ENCODE assay signal across 18 cellular contexts in the genomic region with DNA sequence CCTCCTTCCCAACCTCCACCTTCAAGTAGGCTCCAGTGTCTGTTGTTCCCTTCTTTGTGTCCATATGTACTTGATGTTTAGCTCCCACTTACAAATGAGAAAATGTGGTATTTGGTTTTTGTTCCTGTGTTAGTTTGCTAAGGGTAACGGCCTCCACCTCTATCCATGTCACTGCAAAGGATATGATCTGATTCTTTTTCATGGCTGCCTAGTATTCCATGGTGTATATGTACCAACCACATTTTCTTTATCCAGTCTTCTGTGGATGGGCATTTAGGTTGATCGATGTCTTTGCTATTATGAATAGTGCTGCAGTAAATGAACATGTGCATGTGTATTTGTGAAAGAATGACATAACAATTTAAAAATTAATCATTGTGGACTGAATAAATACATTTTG. TPM values are rescaled to one million over a fixed set of nuclear protein-coding genes. Genes with fewer than 3 reads are reported as not detected.
DNase-seq lines count a peak whose midpoint lies in the region; ATAC-seq, FAIRE-seq and TF ChIP-seq lines count a peak whose summit lies in the region.
"Had no signal": no experiment of that assay in that cellular context is flagged by ENCODE, and none has a peak within 500 bp of the region (broad histone marks: within the 10 kb centered on the region; RNA-seq: fewer than 3 reads in every experiment).

No MANE protein-coding gene starts in this region.

- H3K27me3 Mint-ChIP-seq in CD4-positive, alpha-beta memory T cell = peaks cover 0 to 2% of the 10 kb centered on the region in 2 donors

- no peak overlapping the region for H2BK5ac ChIP-seq in mesenchymal stem cell (ENCODE audit: low read depth, low read length, poor library complexity, severe bottlenecking)

- no peak overlapping the region for H3K4me3 Mint-ChIP-seq in CD4-positive, alpha-beta memory T cell
- H3K4me3 Mint-ChIP-seq: CD8-positive, alpha-beta T cell had no signal

- no peak for ATAC-seq in A549
- no peak for ATAC-seq in K562
- ATAC-seq: CD8-positive, alpha-beta T cell had no signal

- POLR2A ChIA-PET in A549 (lab: Yijun Ruan, JAX) (interaction anchor here (0.6 kb wide), 1 partner anchor 108 kb away, joined by 7 read pairs; no protein-coding TSS in a partner anchor), K562 (lab: Yijun Ruan, JAX) (no interaction called here)
- POLR2A ChIA-PET in CD4-positive, alpha-beta memory T cell (lab: Charles Lee; ENCODE audit: partially characterized antibody) = no interaction called here

- H3K79me1 ChIP-seq in mesenchymal stem cell (replicated peaks; ENCODE audit: low read length, poor library complexity, severe bottlenecking) = no peaks in the 10 kb centered on the region

- no peak overlapping the region for H3K4me3 ChIP-seq in A549
- no peak overlapping the region for H3K4me3 ChIP-seq in K562
- no peak overlapping the region for H3K4me3 ChIP-seq in mesenchymal stem cell (ENCODE audit: insufficient read depth in 1 of 2, low read depth in 1 of 2, low read length in 2 of 2)
- H3K4me3 ChIP-seq in CD4-positive, alpha-beta memory T cell (ENCODE audit: low read length in 2 of 2) = no peak overlapping the region

- H2BK120ac ChIP-seq in mesenchymal stem cell (ENCODE audit: low read depth, low read length) = no peak overlapping the region

- peaks cover 48% of the 10 kb centered on the region for H3K4me1 ChIP-seq in A549
- no peaks in the 10 kb centered on the region for H3K4me1 ChIP-seq in K562 (replicated peaks in 1 of 2; ENCODE audit: control insufficient read depth in 2 of 2, insufficient read depth in 2 of 2, low read length in 2 of 2)
- no peaks in the 10 kb centered on the region for H3K4me1 ChIP-seq in mesenchymal stem cell (ENCODE audit: control insufficient read depth, insufficient read depth, low read depth, low read length)
- H3K4me1 ChIP-seq in CD4-positive, alpha-beta memory T cell (ENCODE audit: insufficient read depth, low read length) = no peaks in the 10 kb centered on the region

- no peaks in the 10 kb centered on the region; a peak in 1 of 5 replicates for H3K27me3 ChIP-seq in K562 (ENCODE audit: control insufficient read depth in 2 of 2, insufficient read depth in 2 of 2, low read length in 2 of 2)
- H3K27me3 ChIP-seq in mesenchymal stem cell (ENCODE audit: control insufficient read depth in 1 of 2, insufficient read depth in 1 of 2, low read length in 2 of 2) = no peaks in the 10 kb centered on the region
- no peaks in the 10 kb centered on the region for H3K27me3 ChIP-seq in CD4-positive, alpha-beta memory T cell (ENCODE audit: insufficient read depth, low read length)

- intact Hi-C loops in K562 (cut with micrococcal nuclease) = no loop called here
- intact Hi-C loops in CD4-positive, alpha-beta memory T cell (cut with micrococcal nuclease) = no loop called here

- H3K36me3 ChIP-seq in K562 (ENCODE audit: control insufficient read depth, insufficient read depth, low read length) = no peaks in the 10 kb centered on the region
- H3K36me3 ChIP-seq in mesenchymal stem cell (ENCODE audit: control insufficient read depth in 1 of 2, insufficient read depth in 2 of 2, low read depth in 1 of 2, low read length in 2 of 2) = no peaks in the 10 kb centered on the region
- no peaks in the 10 kb centered on the region for H3K36me3 ChIP-seq in CD4-positive, alpha-beta memory T cell (ENCODE audit: insufficient read depth, low read length)

- TF ChIP-seq POLR2A in A549 (IDR thresholded peaks at IDR 0.05; ENCODE audit: low read length) (no peak), K562 (conservative IDR thresholded peaks at IDR 0.05) (no peak)

- no peaks in the 10 kb centered on the region for H3K9me1 ChIP-seq in K562 (ENCODE audit: control insufficient read depth, insufficient read depth, low read length)

- peak overlapping the region; percentile 15 for H4K91ac ChIP-seq in mesenchymal stem cell (ENCODE audit: low read length)

- H3K4me1 Mint-ChIP-seq in CD4-positive, alpha-beta memory T cell = no peaks in the 10 kb centered on the region

- H2BK15ac ChIP-seq in mesenchymal stem cell (ENCODE audit: low read depth, poor library complexity, severe bottlenecking) = no peak overlapping the region

- no peak for TF ChIP-seq RAD21 in A549 (conservative IDR thresholded peaks at IDR 0.05 in 1 of 2, IDR thresholded peaks at IDR 0.05 in 1 of 2)
- TF ChIP-seq RAD21 in K562 (CRISPR knock-in tag; conservative IDR thresholded peaks at IDR 0.05 in 1 of 2, IDR thresholded peaks at IDR 0.05 in 1 of 2) = no peak

- no TSS peak for BruUV-seq in K562 (replicated peaks; lab: Mats Ljungman, UMichigan)

- 0 out of 3 replicates have a peak, but pooled peaks cover 5% of the 10 kb centered on the region for H3K9me3 ChIP-seq in A549
- no peaks in the 10 kb centered on the region for H3K9me3 ChIP-seq in K562 (replicated peaks; ENCODE audit: control insufficient read depth, insufficient read depth, low read depth, low read length)
- no peaks in the 10 kb centered on the region for H3K9me3 ChIP-seq in mesenchymal stem cell (ENCODE audit: control insufficient read depth, low read length)
- no peaks in the 10 kb centered on the region for H3K9me3 ChIP-seq in CD4-positive, alpha-beta memory T cell (ENCODE audit: control insufficient read depth in 1 of 2, low read length in 2 of 2)

- H3K9ac ChIP-seq in K562 (ENCODE audit: insufficient read depth in 1 of 2, low read depth in 2 of 2, low read length in 2 of 2) (no peak overlapping the region), mesenchymal stem cell (ENCODE audit: low read length) (no peak overlapping the region)

- peak overlapping the region in 1 of 2 experiments; percentile 25 for H2BK12ac ChIP-seq in mesenchymal stem cell (ENCODE audit: low read length in 2 of 2)

- H3K23ac ChIP-seq in mesenchymal stem cell (ENCODE audit: low read length in 2 of 2) = no peak overlapping the region

- DNase-seq in A549 (ENCODE audit: low read depth in 1 of 2, low spot score in 1 of 2) (no peak), HTR-8/SVneo (ENCODE audit: insufficient read length, low spot score) (no peak), K562 (ENCODE audit: extremely low read depth in 1 of 4, low spot score in 3 of 4) (no peak), mesenchymal stem cell (no peak), NCI-H2171 treated with DMSO at 0.1 percent for 48 hours (lab: John Stamatoyannopoulos, UW) (no peak), COLO829 (ENCODE audit: low spot score) (no peak)
- no peak for DNase-seq in activated CD4-positive, CD25-positive, alpha-beta regulatory T cell (lab: John Stamatoyannopoulos, UW)
- no peak for DNase-seq in CD4-positive, alpha-beta memory T cell
- DNase-seq: 8988T; C1 segment of cervical spinal cord; Calu3; CD8-positive, alpha-beta T cell; DMS153; DND-41; GOT3; H7; HCEC 1CT had no signal

- no peak overlapping the region for H3K27ac Mint-ChIP-seq in CD4-positive, alpha-beta memory T cell
- H3K27ac Mint-ChIP-seq: CD8-positive, alpha-beta T cell had no signal

- H2AK5ac ChIP-seq in mesenchymal stem cell (ENCODE audit: low read length, severe bottlenecking) = no peak overlapping the region

- H3K18ac ChIP-seq in mesenchymal stem cell (ENCODE audit: low read depth in 1 of 2, low read length in 2 of 2) = peak overlapping the region in 1 of 2 experiments; percentile 21

- H3K79me2 ChIP-seq in K562 (ENCODE audit: control insufficient read depth, insufficient read depth, low read length) = no peaks in the 10 kb centered on the region

- H3K14ac ChIP-seq in mesenchymal stem cell (ENCODE audit: low read length in 2 of 2) = no peak overlapping the region

- no peak overlapping the region for H3K4me2 ChIP-seq in A549
- H3K4me2 ChIP-seq in K562 (ENCODE audit: insufficient read depth, low read length) = no peak overlapping the region
- H3K4me2 ChIP-seq in mesenchymal stem cell (ENCODE audit: low read length, poor library complexity, severe bottlenecking) = no peak overlapping the region

- 91% methylated on average over 2 of the region's 2 CpGs for WGBS in A549 (ENCODE audit: missing lambda C conversion rate)
- WGBS in K562 (ENCODE audit: insufficient coverage, low coverage, missing lambda C conversion rate) = 33% methylated on average over 2 of the region's 2 CpGs
- WGBS in mesenchymal stem cell = 100% methylated on average over 1 of the region's 2 CpGs

- no peak overlapping the region for H3K4ac ChIP-seq in mesenchymal stem cell (ENCODE audit: low read depth in 1 of 2, low read length in 2 of 2)

- H3K27ac ChIP-seq in A549 (no peak overlapping the region), K562 (ENCODE audit: extremely low read depth, low read depth, low read length) (no peak overlapping the region), mesenchymal stem cell (ENCODE audit: low read length, poor library complexity, severe bottlenecking) (no peak overlapping the region)
- no peak overlapping the region for H3K27ac ChIP-seq in CD4-positive, alpha-beta memory T cell (ENCODE audit: low read depth, low read length)

- TF ChIP-seq EP300 in A549 (IDR thresholded peaks at IDR 0.05) (no peak), K562 (IDR thresholded peaks at IDR 0.05; ENCODE audit: low read length) (no peak)

- in situ Hi-C loops in K562 (cut with MboI) = no loop called here

- no peak for TF ChIP-seq CTCF in A549 (IDR thresholded peaks at IDR 0.05)
- no peak for TF ChIP-seq CTCF in K562 (IDR thresholded peaks at IDR 0.05 in 2 of 3, conservative IDR thresholded peaks at IDR 0.05 in 1 of 3; ENCODE audit: insufficient read depth in 2 of 3, low read depth in 1 of 3, low read length in 3 of 3)

- peaks cover 0 to 11% (median 4%) of the 10 kb centered on the region in 8 donors for H3K9me3 Mint-ChIP-seq in CD4-positive, alpha-beta memory T cell

- H4K20me1 ChIP-seq in K562 (replicated peaks; ENCODE audit: control insufficient read depth, insufficient read depth, low read length) = no peaks in the 10 kb centered on the region

- H4K8ac ChIP-seq in mesenchymal stem cell (ENCODE audit: low read length) = no peak overlapping the region

- CTCF ChIA-PET in A549 (lab: Yijun Ruan, JAX) = interaction anchor here (1.2 to 18.1 kb wide), 2 partner anchors 73 to 938 kb away, joined by 3 to 324 read pairs; no protein-coding TSS in a partner anchor
- CTCF ChIA-PET in K562 (lab: Yijun Ruan, JAX; ENCODE audit: low intra/inter-chr PET ratio) = interaction anchor here (0.6 kb wide), 1 partner anchor 36 kb away, joined by 3 read pairs; no protein-coding TSS in a partner anchor
- CTCF ChIA-PET in CD4-positive, alpha-beta memory T cell (lab: Charles Lee; ENCODE audit: partially characterized antibody) = no interaction called here

- H2AFZ ChIP-seq in K562 (ENCODE audit: low read depth, low read length) (no peak overlapping the region), mesenchymal stem cell (ENCODE audit: low read depth, low read length) (no peak overlapping the region)

- H3K36me3 Mint-ChIP-seq in CD4-positive, alpha-beta memory T cell = no peaks in the 10 kb centered on the region
- H3K36me3 Mint-ChIP-seq: CD8-positive, alpha-beta T cell had no signal

- FAIRE-seq in A549 (lab: Jason Lieb, UNC) (no peak), HTR-8/SVneo (lab: Jason Lieb, UNC) (peak; percentile 42), K562 (lab: Jason Lieb, UNC) (no peak)
- FAIRE-seq: GM12892 had no signal

RNA-seq across cellular contexts. Expression of a gene that starts 19.5 kb away (rescaled TPM):
- polyA plus RNA-seq in A549 (2011; rRNA removed) (104 and 107 TPM in 2 replicates), A549 (2017; fragmentation: RNase III; extraction: RNeasy Plus Mini Kit Qiagen cat#74134 plus additional on column Dnase treatment) (12.3 to 18.7 TPM (median 14.3 TPM) in 3 replicates), K562 (2011; rRNA removed) (179 and 1,046 TPM in 2 replicates), K562 (2014; fragmentation: Illumina TruSeq; extraction: Trizol) (104 TPM in 2 replicates), K562 (2014; fragmentation: Nextera tagmentation; extraction: Ambion mirVana) (100 to 1,000 TPM; 179 to 219 TPM), K562 (2014; rRNA removed) (61.8 and 76.3 TPM in 2 replicates)
- polyA plus RNA-seq in A549 (2012; cell fraction: cytosol; rRNA removed) = 5.3 and 5.4 TPM in 2 replicates
- polyA plus RNA-seq in A549 (2012; cell fraction: nucleus; rRNA removed) = 4.4 and 8.1 TPM in 2 replicates
- polyA minus RNA-seq in A549 (2011; rRNA and poly(A)+ RNA removed) = 49.1 and 67.2 TPM in 2 replicates
- 87.5 and 177 TPM in 2 replicates for total RNA-seq in K562 (2011; cell fraction: chromatin; rRNA removed; ENCODE audit: low replicate concordance)
- total RNA-seq in K562 (2011; cell fraction: nucleolus; rRNA removed) = 61.4 and 81.3 TPM in 2 replicates
- 135 and 144 TPM in 2 replicates for total RNA-seq in K562 (2011; cell fraction: nucleoplasm; rRNA removed)
- total RNA-seq in K562 (2014; rRNA removed) (35.4 and 53.5 TPM in 2 replicates), K562 (2014; rRNA removed; fragmentation: Illumina TruSeq; extraction: Trizol) (100 and 145 TPM in 2 replicates), K562 (2015; rRNA removed; fragmentation: Illumina TruSeq; extraction: Trizol) (54.3 and 58.1 TPM in 2 replicates), K562 (2021) (74.7 and 83.0 TPM in 2 replicates)
- polyA plus RNA-seq in K562 (2011; cell fraction: cytosol; rRNA removed) = 33.6 and 424 TPM in 2 replicates
- 32.9 and 293 TPM in 2 replicates for polyA plus RNA-seq in K562 (2011; cell fraction: nucleus; rRNA removed)
- polyA plus RNA-seq in K562 (2012) = 51.0 and 52.7 TPM in 2 replicates
- polyA minus RNA-seq in K562 (2011; rRNA and poly(A)+ RNA removed) = 205 and 989 TPM in 2 replicates
- 60.0 and 237 TPM in 2 replicates for polyA minus RNA-seq in K562 (2011; cell fraction: cytosol; rRNA and poly(A)+ RNA removed)
- 74.2 and 485 TPM in 2 replicates for polyA minus RNA-seq in K562 (2011; cell fraction: nucleus; rRNA and poly(A)+ RNA removed)
- polyA plus RNA-seq in mesenchymal stem cell (2013, experiment 1 of 2) = 486 TPM
- polyA plus RNA-seq in mesenchymal stem cell (2013, experiment 2 of 2) = 510 TPM
- not detected for total RNA-seq in CD4-positive, alpha-beta memory T cell
- not detected for polyA plus RNA-seq in CD4-positive, alpha-beta memory T cell
- total RNA-seq: CD8-positive, alpha-beta T cell had no signal

Comparison
In these comparisons a context has a peak if more than half of its experiments do, and no peak if none do; other contexts are left out.
1. RNA of a gene that starts 19.5 kb away (polyA plus RNA-seq): 32.9 to 1,046 TPM in K562 and 4.4 to 107 TPM in A549; not detected in CD4-positive, alpha-beta memory T cell; every median in the first group is over 4 times any median in the second.